8 cellular contexts compared by ENCODE assay signal in the genomic region with DNA sequence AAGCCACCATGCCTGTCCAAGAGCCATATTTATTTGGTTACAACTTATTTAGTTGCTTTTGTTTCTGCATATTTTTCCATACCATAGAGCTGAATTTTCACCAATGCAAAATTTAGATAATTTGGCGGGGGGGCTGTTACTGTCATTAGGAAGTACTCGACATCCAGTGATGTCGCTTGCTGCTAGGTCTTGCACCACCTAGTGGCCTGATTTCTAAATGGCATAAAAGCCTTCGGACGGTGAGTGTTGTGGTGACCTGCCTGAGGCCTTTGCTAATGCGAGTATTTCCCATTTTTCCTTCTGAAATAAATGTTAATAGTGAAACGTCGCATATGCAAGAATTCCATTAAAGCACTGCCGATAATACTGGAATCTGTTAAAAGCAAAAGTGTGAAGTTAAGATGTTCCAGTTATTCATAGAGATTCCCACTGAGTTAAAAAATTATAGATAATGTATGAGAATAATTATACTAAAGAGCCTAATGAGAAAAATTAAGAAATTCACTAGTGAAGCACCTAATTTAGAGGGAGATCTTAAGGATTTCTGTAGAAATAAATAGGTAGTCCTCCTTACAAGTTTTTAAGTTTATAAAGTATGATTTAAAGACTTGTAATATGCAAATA.
DNase-seq lines count a peak whose midpoint lies in the region; ATAC-seq and TF ChIP-seq lines count a peak whose summit lies in the region.

No MANE protein-coding gene starts in this region.

- peaks cover 0 to 3% (median 1%) of the 10 kb centered on the region in 3 donors for H3K27me3 Mint-ChIP-seq in immature natural killer cell (ENCODE audit: low read depth in 3 of 3)

- peak; percentile 17 to 64 (median 60) for TF ChIP-seq CTCF in ascending aorta (IDR thresholded peaks at IDR 0.05)

- peaks cover 0 to 2% (median 0%) of the 10 kb centered on the region in 6 donors for H3K9me3 Mint-ChIP-seq in immature natural killer cell

- H3K4me3 ChIP-seq in ascending aorta: no peak overlapping the region

- no peak overlapping the region for H3K27ac ChIP-seq in ascending aorta

- H3K36me3 Mint-ChIP-seq in immature natural killer cell: peaks cover 4 to 20% (median 9%) of the 10 kb centered on the region in 3 donors

- H3K4me1 Mint-ChIP-seq in immature natural killer cell: peaks cover 8 to 13% of the 10 kb centered on the region in 2 donors

- DNase-seq in COLO668 (lab: John Stamatoyannopoulos, UW; ENCODE audit: unreplicated experiment): peak; percentile 42
- peak; percentile 29 for DNase-seq in KG1 (lab: John Stamatoyannopoulos, UW)
- DNase-seq in ascending aorta (ENCODE audit: low spot score in 2 of 2): no peak
- peak; percentile 20 to 46 (median 43) for DNase-seq in immature natural killer cell
- peak; percentile 30 to 42 for DNase-seq in stimulated activated CD4-positive, alpha-beta T cell treated with anti-CD3 and anti-CD28 coated beads, Interleukin-4, amount 100 ng/mL, for 4 hours
- no peak for DNase-seq in 8988T

- peak overlapping the region in 2 of 6 donors; percentile 35 to 37 for H3K27ac Mint-ChIP-seq in immature natural killer cell

- intact Hi-C loops in ascending aorta (cut with DNase I): no loop called here

- H3K4me3 Mint-ChIP-seq in immature natural killer cell: no peak overlapping the region

- no peaks in the 10 kb centered on the region for H3K27me3 ChIP-seq in ascending aorta

- peaks cover 22 to 38% of the 10 kb centered on the region in 2 donors for H3K36me3 ChIP-seq in ascending aorta

- no peaks in the 10 kb centered on the region for H3K4me1 ChIP-seq in ascending aorta

- H3K9me3 ChIP-seq in ascending aorta: no peaks in the 10 kb centered on the region

- ATAC-seq in GM19463 (IDR thresholded peaks at IDR 0.05; ENCODE audit: unreplicated experiment) (peak; percentile 72), SK-N-SH treated with all-trans-retinoic acid at 6 μM for 48 hours (peak; percentile 91)

TF ChIP-seq in SK-N-SH treated with all-trans-retinoic acid at 6 μM for 48 hours, 23 proteins besides CTCF, POLR2A, EP300 and RAD21:
- TF ChIP-seq TCF4 (CRISPR knock-in tag; IDR thresholded peaks at IDR 0.05; ENCODE audit: borderline replicate concordance): no peak
- no peak for TF ChIP-seq PATZ1 (CRISPR knock-in tag; IDR thresholded peaks at IDR 0.05; ENCODE audit: borderline replicate concordance)
- no peak for TF ChIP-seq ZNF565 (CRISPR knock-in tag; conservative IDR thresholded peaks at IDR 0.05; ENCODE audit: low read depth)
- no peak for TF ChIP-seq OSR1 (CRISPR knock-in tag; IDR thresholded peaks at IDR 0.05)
- TF ChIP-seq ZFP3 (CRISPR knock-in tag; IDR thresholded peaks at IDR 0.05): no peak
- TF ChIP-seq, protein P1, sequence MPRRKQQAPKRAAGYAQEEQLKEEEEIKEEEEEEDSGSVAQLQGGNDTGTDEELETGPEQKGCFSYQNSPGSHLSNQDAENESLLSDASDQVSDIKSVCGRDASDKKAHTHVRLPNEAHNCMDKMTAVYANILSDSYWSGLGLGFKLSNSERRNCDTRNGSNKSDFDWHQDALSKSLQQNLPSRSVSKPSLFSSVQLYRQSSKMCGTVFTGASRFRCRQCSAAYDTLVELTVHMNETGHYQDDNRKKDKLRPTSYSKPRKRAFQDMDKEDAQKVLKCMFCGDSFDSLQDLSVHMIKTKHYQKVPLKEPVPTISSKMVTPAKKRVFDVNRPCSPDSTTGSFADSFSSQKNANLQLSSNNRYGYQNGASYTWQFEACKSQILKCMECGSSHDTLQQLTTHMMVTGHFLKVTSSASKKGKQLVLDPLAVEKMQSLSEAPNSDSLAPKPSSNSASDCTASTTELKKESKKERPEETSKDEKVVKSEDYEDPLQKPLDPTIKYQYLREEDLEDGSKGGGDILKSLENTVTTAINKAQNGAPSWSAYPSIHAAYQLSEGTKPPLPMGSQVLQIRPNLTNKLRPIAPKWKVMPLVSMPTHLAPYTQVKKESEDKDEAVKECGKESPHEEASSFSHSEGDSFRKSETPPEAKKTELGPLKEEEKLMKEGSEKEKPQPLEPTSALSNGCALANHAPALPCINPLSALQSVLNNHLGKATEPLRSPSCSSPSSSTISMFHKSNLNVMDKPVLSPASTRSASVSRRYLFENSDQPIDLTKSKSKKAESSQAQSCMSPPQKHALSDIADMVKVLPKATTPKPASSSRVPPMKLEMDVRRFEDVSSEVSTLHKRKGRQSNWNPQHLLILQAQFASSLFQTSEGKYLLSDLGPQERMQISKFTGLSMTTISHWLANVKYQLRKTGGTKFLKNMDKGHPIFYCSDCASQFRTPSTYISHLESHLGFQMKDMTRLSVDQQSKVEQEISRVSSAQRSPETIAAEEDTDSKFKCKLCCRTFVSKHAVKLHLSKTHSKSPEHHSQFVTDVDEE (CRISPR knock-in tag; IDR thresholded peaks at IDR 0.05): no peak
- TF ChIP-seq ZFP30 (CRISPR knock-in tag; IDR thresholded peaks at IDR 0.05): no peak
- no peak for TF ChIP-seq ISL1 (CRISPR knock-in tag; IDR thresholded peaks at IDR 0.05)
- TF ChIP-seq ZNF8 (CRISPR knock-in tag; IDR thresholded peaks at IDR 0.05): no peak
TF ChIP-seq in SK-N-SH treated with all-trans-retinoic acid at 6 μM for 48 hours: peak in this region for 0.

Comparison
In these comparisons a context has a peak if more than half of its experiments do, and no peak if none do; other contexts are left out.
1. DNase-seq: peak in COLO668 (single experiment), KG1 (single experiment), immature natural killer cell (3 of 3) and stimulated activated CD4-positive, alpha-beta T cell treated with anti-CD3 and anti-CD28 coated beads, Interleukin-4, amount 100 ng/mL, for 4 hours (2 of 2); none in ascending aorta (0 of 2) and 8988T (single experiment).